27 cellular contexts compared by ENCODE assay signal in the genomic region with DNA sequence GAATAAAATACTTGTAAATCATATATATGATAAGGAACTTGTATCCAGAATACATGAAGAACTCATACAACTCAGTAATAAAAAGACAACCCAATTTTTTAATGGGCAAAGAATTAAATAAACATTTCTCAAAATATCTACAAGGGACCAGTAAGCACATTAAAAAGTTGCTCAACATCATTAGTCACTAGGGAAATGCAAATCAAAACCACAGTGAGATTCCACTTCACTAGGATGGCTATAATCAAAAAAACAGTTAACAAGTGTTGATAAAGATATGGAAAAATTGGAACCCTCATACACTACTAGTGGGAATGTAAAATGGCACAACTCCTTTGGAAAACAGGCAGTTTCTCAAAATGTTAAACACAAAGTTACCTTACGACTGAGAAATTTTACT.
"Had no signal": no experiment of that assay in that cellular context is flagged by ENCODE, and none has a peak within 500 bp of the region (broad histone marks: within the 10 kb centered on the region; RNA-seq: fewer than 3 reads in every experiment).

No MANE protein-coding gene starts in this region.

- H3K27ac Mint-ChIP-seq: activated naive CD4-positive, alpha-beta T cell treated with anti-CD3 and anti-CD28 coated beads for 36 hours; activated naive CD8-positive, alpha-beta T cell treated with anti-CD3 and anti-CD28 coated beads for 36 hours; natural killer cell treated with Interleukin-12 subunit alpha and Interleukin-12 subunit beta and Interleukin-15 and Interleukin-18, amount 100 ng/mL, for 72 hours; T-helper 1 cell treated with Interleukin-12 subunit alpha and Interleukin-12 subunit beta and Interleukin-4 antibody, amounts not matched to agents 30 μg/mL and 1 μg/mL, for 36 hours had no signal

- H3K4me1 ChIP-seq: adrenal gland, ascending aorta, foreskin keratinocyte, left lung, lower lobe of right lung, spleen, suprapubic skin, tibial nerve had no signal

- H3K9me3 Mint-ChIP-seq: activated naive CD4-positive, alpha-beta T cell treated with anti-CD3 and anti-CD28 coated beads for 36 hours; activated naive CD8-positive, alpha-beta T cell treated with anti-CD3 and anti-CD28 coated beads for 36 hours; natural killer cell treated with Interleukin-12 subunit alpha and Interleukin-12 subunit beta and Interleukin-15 and Interleukin-18, amount 100 ng/mL, for 72 hours; T-helper 1 cell treated with Interleukin-12 subunit alpha and Interleukin-12 subunit beta and Interleukin-4 antibody, amounts not matched to agents 30 μg/mL and 1 μg/mL, for 36 hours had no signal

- H3K4me3 ChIP-seq: adrenal gland, ascending aorta, left lung, lower lobe of right lung, spleen, suprapubic skin, tibial nerve had no signal

- H3K36me3 Mint-ChIP-seq: activated naive CD8-positive, alpha-beta T cell treated with anti-CD3 and anti-CD28 coated beads for 36 hours; natural killer cell treated with Interleukin-12 subunit alpha and Interleukin-12 subunit beta and Interleukin-15 and Interleukin-18, amount 100 ng/mL, for 72 hours had no signal

- H3K27ac ChIP-seq: adrenal gland, ascending aorta, epithelial cell of prostate, foreskin keratinocyte, left lung, lower lobe of right lung, spleen, suprapubic skin, tibial nerve, VCaP had no signal

- H3K4me3 Mint-ChIP-seq: activated naive CD4-positive, alpha-beta T cell treated with anti-CD3 and anti-CD28 coated beads for 36 hours; activated naive CD8-positive, alpha-beta T cell treated with anti-CD3 and anti-CD28 coated beads for 36 hours; natural killer cell treated with Interleukin-12 subunit alpha and Interleukin-12 subunit beta and Interleukin-15 and Interleukin-18, amount 100 ng/mL, for 72 hours; T-helper 1 cell treated with Interleukin-12 subunit alpha and Interleukin-12 subunit beta and Interleukin-4 antibody, amounts not matched to agents 30 μg/mL and 1 μg/mL, for 36 hours had no signal

- H3K27me3 ChIP-seq: adrenal gland, ascending aorta, left lung, spleen, suprapubic skin, tibial nerve had no signal

- ATAC-seq: foreskin keratinocyte; left lung; lower lobe of right lung; natural killer cell treated with Interleukin-12 subunit alpha and Interleukin-12 subunit beta and Interleukin-15 and Interleukin-18, amount 100 ng/mL, for 72 hours; right cardiac atrium had no signal

- H3K36me3 ChIP-seq: adrenal gland, ascending aorta, left lung, lower lobe of right lung, spleen, suprapubic skin, tibial nerve had no signal

- H3K9me3 ChIP-seq: adrenal gland, ascending aorta, left lung, lower lobe of right lung, spleen, suprapubic skin, tibial nerve had no signal

- DNase-seq: activated CD4-positive, alpha-beta T cell treated with anti-CD3 and anti-CD28 coated beads for 4 hours; activated CD4-positive, alpha-beta T cell treated with anti-CD3 and anti-CD28 coated beads, Interleukin-2, amount 50 U/mL, for 4 hours; activated effector memory CD4-positive, alpha-beta T cell treated with anti-CD3 and anti-CD28 coated beads, Interleukin-2, amount 50 U/mL, for 16 hours; activated naive CD4-positive, alpha-beta T cell treated with anti-CD3 and anti-CD28 coated beads for 36 hours; activated naive CD8-positive, alpha-beta T cell treated with anti-CD3 and anti-CD28 coated beads for 36 hours; activated T-cell treated with anti-CD3 and anti-CD28 coated beads for 4 hours; adrenal gland; dermis blood vessel endothelial cell; effector CD4-positive, alpha-beta T cell; foreskin keratinocyte; left lung; lower lobe of right lung; mesendoderm; right cardiac atrium; spleen; stimulated activated naive CD4-positive, alpha-beta T cell; T-helper 9 cell had no signal

- H3K4me1 Mint-ChIP-seq: activated naive CD8-positive, alpha-beta T cell treated with anti-CD3 and anti-CD28 coated beads for 36 hours had no signal

- FAIRE-seq: colon, islet of Langerhans, TTC549 had no signal
